Comparison of ENCODE assay signal across 8 cellular contexts in the genomic region with DNA sequence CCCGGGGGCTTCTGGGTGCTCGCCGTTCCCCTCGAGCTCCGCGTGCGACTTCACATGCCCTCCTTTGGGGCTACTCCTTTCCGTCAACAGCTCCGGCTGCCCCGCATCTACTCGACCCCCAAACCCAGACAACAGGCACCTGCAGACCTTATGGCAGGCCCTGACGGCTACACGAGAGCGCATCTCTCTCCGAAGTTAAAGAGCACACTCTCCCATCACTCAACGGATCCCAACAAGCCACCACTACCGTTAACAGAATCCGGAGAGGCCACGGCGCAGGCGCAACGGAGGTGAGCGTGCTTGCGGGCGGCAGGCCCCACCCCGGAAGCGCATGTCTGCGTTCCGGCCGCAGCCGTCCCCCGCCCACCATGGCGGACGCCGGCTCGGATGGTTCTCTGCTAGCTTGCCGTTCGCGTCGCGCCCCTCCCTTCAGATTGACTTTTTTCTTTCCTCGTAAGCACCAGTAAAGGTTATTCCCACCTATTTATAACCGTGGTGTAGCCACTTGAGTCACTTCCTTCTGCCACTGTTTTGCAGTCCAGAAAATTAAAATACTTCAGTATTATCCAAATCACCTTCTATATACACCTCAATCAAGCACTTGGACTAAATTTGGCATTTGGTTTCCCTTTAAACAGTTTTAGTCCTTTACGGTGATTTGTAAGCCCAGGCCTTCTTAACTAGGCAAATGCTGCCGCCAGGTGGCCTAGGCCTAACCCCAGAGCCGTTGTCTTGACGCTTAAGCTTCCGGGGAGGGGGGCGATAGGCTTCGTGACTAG. TPM values are rescaled to one million over a fixed set of nuclear protein-coding genes. Genes with fewer than 3 reads are reported as not detected.
DNase-seq lines count a peak whose midpoint lies in the region; ATAC-seq, FAIRE-seq and TF ChIP-seq lines count a peak whose summit lies in the region.

A gene (minus strand): TSS at position 269 of the 779 bp plus-strand sequence. CDS start 86 bp downstream, at position 183.

- H3K9me3 ChIP-seq in astrocyte (ENCODE audit: insufficient read depth, low read depth, low read length) (no peaks in the 10 kb centered on the region), hepatocyte (ENCODE audit: low read depth) (no peaks in the 10 kb centered on the region)

- H3K4me1 Mint-ChIP-seq in astrocyte (ENCODE audit: low read depth, unreplicated experiment): peaks cover 41% of the 10 kb centered on the region

- H3K27ac ChIP-seq in astrocyte (ENCODE audit: low read depth, low read length) (peak within 1 kb of the TSS; percentile 65), hepatocyte (peak within 1 kb of the TSS; percentile 93)

- H4K20me1 ChIP-seq in astrocyte (ENCODE audit: insufficient read depth, low read length) (peaks cover 57% of the 10 kb centered on the region), hepatocyte (ENCODE audit: insufficient read depth, poor library complexity, severe bottlenecking) (peaks cover 40% of the 10 kb centered on the region)

- TF ChIP-seq CTCF in astrocyte (IDR thresholded peaks at IDR 0.05; ENCODE audit: insufficient read depth, low read depth, low read length): peak; percentile 47
- peak; percentile 56 for TF ChIP-seq CTCF in hepatocyte (IDR thresholded peaks at IDR 0.05; ENCODE audit: poor library complexity)

- DNase-seq in NCI-H2029 treated with DMSO at 0.1 percent for 48 hours (lab: John Stamatoyannopoulos, UW) (peak; percentile 78), T-helper 22 cell (ENCODE audit: low read depth) (peak; percentile 94), astrocyte (ENCODE audit: low read depth) (peak; percentile 86), hepatocyte (ENCODE audit: low spot score) (peak; percentile 97), retina (peak; percentile 93), cortex of kidney (lab: John Stamatoyannopoulos, UW) (no peak)

- peak within 1 kb of the TSS; percentile 81 for H3K9ac ChIP-seq in astrocyte (ENCODE audit: low read length)

- peak; percentile 48 for ATAC-seq in GM18508 (IDR thresholded peaks at IDR 0.05; ENCODE audit: insufficient read depth, unreplicated experiment)
- peak; percentile 76 for ATAC-seq in HG03025 (IDR thresholded peaks at IDR 0.05; ENCODE audit: low FRiP score, unreplicated experiment)

- WGBS in hepatocyte (ENCODE audit: low lambda C conversion rate, missing lambda C conversion rate): 2% methylated on average over 50 of the region's 50 CpGs

- H3K9me2 ChIP-seq in hepatocyte (replicated peaks; ENCODE audit: insufficient read depth): no peaks in the 10 kb centered on the region

- peak within 1 kb of the TSS; percentile 74 for H3K4me3 ChIP-seq in astrocyte (ENCODE audit: insufficient read depth, low read depth, low read length)
- peak within 1 kb of the TSS; percentile 60 for H3K4me3 ChIP-seq in hepatocyte

- H3K79me2 ChIP-seq in astrocyte (ENCODE audit: insufficient read depth, low read length) (peaks cover 59% of the 10 kb centered on the region), hepatocyte (peaks cover 57% of the 10 kb centered on the region)

- peak within 1 kb of the TSS; percentile 93 for H3K4me3 Mint-ChIP-seq in astrocyte (ENCODE audit: unreplicated experiment)

- H2AFZ ChIP-seq in astrocyte (ENCODE audit: low read depth, low read length): peak within 1 kb of the TSS; percentile 28
- peak within 1 kb of the TSS; percentile 74 for H2AFZ ChIP-seq in hepatocyte

- peaks cover 13% of the 10 kb centered on the region for H3K36me3 Mint-ChIP-seq in astrocyte (ENCODE audit: low read depth, unreplicated experiment)

- no peaks in the 10 kb centered on the region for H3K27me3 Mint-ChIP-seq in astrocyte (ENCODE audit: low read depth, unreplicated experiment)

- H3K4me2 ChIP-seq in astrocyte (ENCODE audit: low read length): peak within 1 kb of the TSS; percentile 91
- peak within 1 kb of the TSS; percentile 80 for H3K4me2 ChIP-seq in hepatocyte

- no peak for FAIRE-seq in astrocyte (lab: Jason Lieb, UNC)

- peaks cover 33% of the 10 kb centered on the region for H3K4me1 ChIP-seq in astrocyte (ENCODE audit: insufficient read depth, low read length)
- H3K4me1 ChIP-seq in hepatocyte (ENCODE audit: insufficient read depth): peaks cover 22% of the 10 kb centered on the region

- H3K27me3 ChIP-seq in astrocyte (ENCODE audit: insufficient read depth, low read length): no peaks in the 10 kb centered on the region
- H3K27me3 ChIP-seq in hepatocyte: no peaks in the 10 kb centered on the region

- H3K36me3 ChIP-seq in astrocyte (ENCODE audit: insufficient read depth, low read length): peaks cover 48% of the 10 kb centered on the region
- H3K36me3 ChIP-seq in hepatocyte (replicated peaks; ENCODE audit: insufficient read depth, low read depth): peaks cover 13% of the 10 kb centered on the region

- no peaks in the 10 kb centered on the region for H3K9me3 Mint-ChIP-seq in astrocyte (ENCODE audit: unreplicated experiment)

- peak within 1 kb of the TSS; percentile 90 for H3K27ac Mint-ChIP-seq in astrocyte (ENCODE audit: unreplicated experiment)

RNA-seq across cellular contexts. Expression of the gene that starts here (rescaled TPM):
- 13.7 and 16.2 TPM in 2 replicates for total RNA-seq in astrocyte
- total RNA-seq in hepatocyte: 8.1 and 8.3 TPM in 2 replicates
- 9.7 and 18.5 TPM in 2 replicates for polyA plus RNA-seq in hepatocyte
